26 cellular contexts compared by ENCODE assay signal in genomic region chr2:97676620-97677019, GRCh38. TPM values are rescaled to one million over a fixed set of nuclear protein-coding genes. Genes with fewer than 3 reads are reported as not detected.
"Had no signal": no experiment of that assay in that cellular context is flagged by ENCODE, and none has a peak within 500 bp of the region (broad histone marks: within the 10 kb centered on the region; RNA-seq: fewer than 3 reads in every experiment).

No MANE protein-coding gene starts in this region.

- H3K9ac ChIP-seq: neural progenitor cell had no signal

- H3K4me1 ChIP-seq: esophagus squamous epithelium, left ventricle myocardium inferior, neural progenitor cell, right atrium auricular region, spleen, upper lobe of left lung had no signal

- H2AFZ ChIP-seq: neural progenitor cell had no signal

- H3K27ac ChIP-seq: epithelial cell of prostate, esophagus squamous epithelium, left ventricle myocardium inferior, neural progenitor cell, right atrium auricular region, SK-N-MC, spleen, upper lobe of left lung had no signal

- H3K27me3 Mint-ChIP-seq: dendritic cell treated with granulocyte-macrophage colony-stimulating factor and Interleukin-4, amounts not matched to agents 40 ng/mL and 50 ng/mL, for 4 days had no signal

- H3K4me3 ChIP-seq: esophagus squamous epithelium, left ventricle myocardium inferior, lung, neural progenitor cell, right atrium auricular region, SK-N-MC, spleen, upper lobe of left lung had no signal

- H3K4me3 Mint-ChIP-seq: activated naive CD4-positive, alpha-beta T cell treated with anti-CD3 and anti-CD28 coated beads for 36 hours; central memory CD8-positive, alpha-beta T cell; dendritic cell treated with granulocyte-macrophage colony-stimulating factor and Interleukin-4, amounts not matched to agents 40 ng/mL and 50 ng/mL, for 4 days; natural killer cell; neural progenitor cell had no signal

- H3K36me3 ChIP-seq: esophagus squamous epithelium, left ventricle myocardium inferior, neural progenitor cell, right atrium auricular region, spleen, upper lobe of left lung had no signal

- DNase-seq: activated CD4-positive, alpha-beta T cell treated with anti-CD3 and anti-CD28 coated beads, Interleukin-2, amount 50 U/mL, for 1 hour; activated CD4-positive, CD25-positive, alpha-beta regulatory T cell treated with anti-CD3 and anti-CD28 coated beads, Interleukin-2, amount 50 U/mL, for 72 hours; activated effector memory CD4-positive, alpha-beta T cell treated with anti-CD3 and anti-CD28 coated beads, Interleukin-2, amount 50 U/mL, for 16 hours; activated naive CD4-positive, alpha-beta T cell treated with anti-CD3 and anti-CD28 coated beads for 36 hours; activated T-cell treated with anti-CD3 and anti-CD28 coated beads, Interleukin-2, amount 50 U/mL, for 48 hours; anterior cingulate cortex; effector CD4-positive, alpha-beta T cell; esophagus squamous epithelium; foreskin melanocyte; left ventricle myocardium inferior; mesendoderm; natural killer cell; occipital lobe; spleen; stimulated activated naive CD4-positive, alpha-beta T cell treated with Interleukin-2 at 50 U/mL for 16 hours; substantia nigra; upper lobe of left lung had no signal

- H3K4me2 ChIP-seq: neural progenitor cell had no signal

- H3K9me3 Mint-ChIP-seq: activated naive CD4-positive, alpha-beta T cell treated with anti-CD3 and anti-CD28 coated beads for 36 hours; central memory CD8-positive, alpha-beta T cell; dendritic cell treated with granulocyte-macrophage colony-stimulating factor and Interleukin-4, amounts not matched to agents 40 ng/mL and 50 ng/mL, for 4 days; natural killer cell had no signal

- H3K27ac Mint-ChIP-seq: activated naive CD4-positive, alpha-beta T cell treated with anti-CD3 and anti-CD28 coated beads for 36 hours; dendritic cell treated with granulocyte-macrophage colony-stimulating factor and Interleukin-4, amounts not matched to agents 40 ng/mL and 50 ng/mL, for 4 days; natural killer cell; neural progenitor cell had no signal

- H3K4me1 Mint-ChIP-seq: central memory CD8-positive, alpha-beta T cell; natural killer cell; neural progenitor cell had no signal

- H3K36me3 Mint-ChIP-seq: natural killer cell, neural progenitor cell had no signal

- H3K9me3 ChIP-seq: esophagus squamous epithelium, right atrium auricular region, upper lobe of left lung had no signal

- ATAC-seq: natural killer cell had no signal

- H3K27me3 ChIP-seq: esophagus squamous epithelium, neural progenitor cell, right atrium auricular region, spleen, upper lobe of left lung had no signal

- FAIRE-seq: bronchial epithelial cell had no signal

RNA-seq across cellular contexts. Expression of gene ZAP70, which starts 36.8 kb away (rescaled TPM):
- total RNA-seq: bronchial epithelial cell, pulmonary artery endothelial cell had no signal
